In the genomic region with DNA sequence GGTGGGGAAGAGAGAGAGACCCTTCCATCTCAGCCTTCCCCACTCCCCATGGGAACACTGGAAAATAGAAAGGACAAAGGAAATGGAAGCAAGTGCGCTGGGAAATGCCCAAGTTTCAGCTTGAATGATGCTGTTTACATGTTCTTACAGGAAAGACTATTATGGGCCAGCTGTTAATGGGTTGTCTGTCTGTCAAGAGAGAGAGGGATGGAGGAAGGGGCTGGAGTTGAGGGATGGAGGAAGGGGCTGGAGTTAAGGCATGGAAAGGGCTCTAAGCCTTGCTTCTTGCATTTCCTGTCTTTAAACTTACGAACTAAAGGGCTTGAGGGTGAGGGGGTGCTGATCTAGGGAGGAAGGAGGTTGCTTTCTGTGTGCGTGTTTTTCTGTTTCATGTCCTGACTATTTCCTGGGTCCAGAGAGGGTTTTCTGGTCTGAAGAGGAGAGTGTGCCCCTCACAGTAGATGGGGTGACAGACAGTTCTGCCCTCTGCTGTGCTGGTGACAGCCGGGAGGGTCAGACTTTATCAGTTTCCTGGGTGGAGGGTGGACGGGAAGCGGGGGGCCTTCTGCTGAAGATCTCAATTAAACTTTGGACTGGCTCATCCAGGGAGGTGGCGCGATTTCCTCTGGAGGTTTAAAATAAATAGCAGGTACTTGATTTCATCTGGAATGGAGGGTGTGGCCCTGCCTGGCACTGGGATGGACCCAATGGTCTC, we compare ENCODE assay signal across 15 cellular contexts. TPM values are rescaled to one million over a fixed set of nuclear protein-coding genes. Genes with fewer than 3 reads are reported as not detected.
DNase-seq lines count a peak whose midpoint lies in the region; ATAC-seq, FAIRE-seq and TF ChIP-seq lines count a peak whose summit lies in the region.
"Had no signal": no experiment of that assay in that cellular context is flagged by ENCODE, and none has a peak within 500 bp of the region (broad histone marks: within the 10 kb centered on the region; RNA-seq: fewer than 3 reads in every experiment).

No MANE protein-coding gene starts in this region.

- H3K9ac ChIP-seq in Loucy (ENCODE audit: low read depth, low read length, poor library complexity, severe bottlenecking): peak overlapping the region; percentile 40

- 0 out of 2 replicates have a peak, but pooled peaks cover 4% of the 10 kb centered on the region for H3F3A ChIP-seq in Loucy (ENCODE audit: low read depth)

- no peak for ATAC-seq in A549
- ATAC-seq in natural killer cell: peak; percentile 30 to 66 (median 49)
- ATAC-seq: HCT116 had no signal

- TF ChIP-seq CTCF in A549 (IDR thresholded peaks at IDR 0.05) (no peak), Loucy (conservative IDR thresholded peaks at IDR 0.05; ENCODE audit: low read length) (no peak), natural killer cell (IDR thresholded peaks at IDR 0.05) (no peak)

- H3K9me2 ChIP-seq in Loucy (replicated peaks; ENCODE audit: low read depth, low read length): no peaks in the 10 kb centered on the region

- H3K27ac ChIP-seq in A549: 0 out of 6 replicates have a peak overlapping the region, but pooled peaks of 1 of the 2 experiments have one; percentile 10

- CTCF ChIA-PET in A549 (lab: Yijun Ruan, JAX): interaction anchor here (20.8 kb wide), 1 partner anchor 31 kb away, joined by 186 read pairs; the partner anchor contains the start of gene GRK5

- no peaks in the 10 kb centered on the region for H3K9me3 Mint-ChIP-seq in natural killer cell

- peak overlapping the region; percentile 85 to 88 for H3K27ac Mint-ChIP-seq in natural killer cell
- H3K27ac Mint-ChIP-seq: activated CD4-positive, alpha-beta memory T cell treated with anti-CD3 and anti-CD28 coated beads, Interleukin-2, amount 10 ng/mL, durations not matched to agents 7 days and 5 days had no signal

- H3K36me3 Mint-ChIP-seq in natural killer cell: no peaks in the 10 kb centered on the region

- no peaks in the 10 kb centered on the region for H3K9me3 ChIP-seq in A549
- H3K9me3 ChIP-seq in Loucy (ENCODE audit: insufficient read depth, low read depth, low read length): no peaks in the 10 kb centered on the region

- H3K4me3 Mint-ChIP-seq in natural killer cell: no peak overlapping the region
- H3K4me3 Mint-ChIP-seq: activated CD4-positive, alpha-beta memory T cell treated with anti-CD3 and anti-CD28 coated beads, Interleukin-2, amount 10 ng/mL, durations not matched to agents 7 days and 5 days had no signal

- no peak for DNase-seq in A549 (ENCODE audit: low read depth in 1 of 2, low spot score in 1 of 2)
- DNase-seq in dermis microvascular lymphatic vessel endothelial cell (ENCODE audit: low read depth in 2 of 2): peak; percentile 52 to 83
- no peak for DNase-seq in natural killer cell
- no peak for DNase-seq in cerebellum (ENCODE audit: low spot score)
- no peak for DNase-seq in NCI-H146 (lab: John Stamatoyannopoulos, UW)
- DNase-seq in stimulated activated CD4-positive, alpha-beta T cell treated with anti-CD3 and anti-CD28 coated beads, Interleukin-4, amount 100 ng/mL, for 1 hour: no peak
- no peak for DNase-seq in NCI-H1436 (lab: John Stamatoyannopoulos, UW)
- DNase-seq: activated CD4-positive, alpha-beta memory T cell treated with anti-CD3 and anti-CD28 coated beads, Interleukin-2, amount 10 ng/mL, durations not matched to agents 7 days and 5 days; COR-L47; NCI-H1105; substantia nigra had no signal

- intact Hi-C loops in natural killer cell (cut with micrococcal nuclease): no loop called here

- H3K27me3 Mint-ChIP-seq in natural killer cell (ENCODE audit: low read depth in 2 of 2): no peaks in the 10 kb centered on the region
- H3K27me3 Mint-ChIP-seq: activated CD4-positive, alpha-beta memory T cell treated with anti-CD3 and anti-CD28 coated beads, Interleukin-2, amount 10 ng/mL, durations not matched to agents 7 days and 5 days had no signal

- H3K36me3 ChIP-seq in Loucy (ENCODE audit: insufficient read depth, low read length): no peaks in the 10 kb centered on the region

- H3K27me3 ChIP-seq in Loucy (ENCODE audit: insufficient read depth, low read length, poor library complexity, severe bottlenecking): no peaks in the 10 kb centered on the region

- peaks cover 63% of the 10 kb centered on the region in 2 donors for H3K4me1 Mint-ChIP-seq in natural killer cell

- TF ChIP-seq POLR2A in A549 (IDR thresholded peaks at IDR 0.05; ENCODE audit: low read length): no peak

- H3K4me3 ChIP-seq in A549: no peak overlapping the region
- H3K4me3 ChIP-seq in Loucy (ENCODE audit: low read length, poor library complexity, severe bottlenecking): peak overlapping the region; percentile 20
- H3K4me3 ChIP-seq: skin epidermis had no signal

- H3K4me2 ChIP-seq in A549 (0 out of 3 replicates have a peak overlapping the region, but pooled peaks have one; percentile 9), Loucy (ENCODE audit: low read depth, low read length, poor library complexity, severe bottlenecking) (peak overlapping the region; percentile 64)

- POLR2A ChIA-PET in A549 (lab: Yijun Ruan, JAX): no interaction called here

- H4K20me1 ChIP-seq in Loucy (ENCODE audit: insufficient read depth, low read length, poor library complexity, severe bottlenecking): no peaks in the 10 kb centered on the region

- FAIRE-seq in A549 (lab: Jason Lieb, UNC): no peak
- FAIRE-seq: GM18507 had no signal

- TF ChIP-seq RAD21 in A549 (conservative IDR thresholded peaks at IDR 0.05 in 1 of 2, IDR thresholded peaks at IDR 0.05 in 1 of 2): no peak

- H3K79me2 ChIP-seq in Loucy (ENCODE audit: insufficient read depth, low read length): peaks cover 22% of the 10 kb centered on the region; the same call in 1 of the 2 replicates

- no peak overlapping the region for H2AFZ ChIP-seq in Loucy (ENCODE audit: low read length)

- H3K4me1 ChIP-seq in A549 (peaks cover 28% of the 10 kb centered on the region), Loucy (ENCODE audit: insufficient read depth, low read length, poor library complexity, severe bottlenecking) (peaks cover 29% of the 10 kb centered on the region)

- no peak for TF ChIP-seq EP300 in A549 (IDR thresholded peaks at IDR 0.05)

- WGBS in A549 (ENCODE audit: missing lambda C conversion rate): 80% methylated on average over 8 of the region's 8 CpGs

TF ChIP-seq in A549, 52 proteins besides CTCF, POLR2A, EP300 and RAD21 (continues in another document):
- TF ChIP-seq CHD4 (IDR thresholded peaks at IDR 0.05; ENCODE audit: borderline replicate concordance) (no peak), HOXB13 (CRISPR knock-in tag; IDR thresholded peaks at IDR 0.05; ENCODE audit: low read depth) (no peak), HOXB5 (CRISPR knock-in tag; IDR thresholded peaks at IDR 0.05) (no peak), TFCP2L1 (CRISPR knock-in tag; IDR thresholded peaks at IDR 0.05) (no peak), NFE2L2 (conservative IDR thresholded peaks at IDR 0.05; ENCODE audit: low read length) (no peak), CBX2 (IDR thresholded peaks at IDR 0.05; ENCODE audit: borderline replicate concordance, low read depth) (no peak), ZC3H11A (IDR thresholded peaks at IDR 0.05) (no peak), PBX3 (IDR thresholded peaks at IDR 0.05) (no peak), EHMT2 (IDR thresholded peaks at IDR 0.05; ENCODE audit: low read depth) (no peak), POLR2AphosphoS2 (conservative IDR thresholded peaks at IDR 0.05; ENCODE audit: low read length) (no peak), FOXS1 (CRISPR knock-in tag; IDR thresholded peaks at IDR 0.05) (no peak), ZSCAN20 (CRISPR knock-in tag; IDR thresholded peaks at IDR 0.05) (no peak), SREBF2 (IDR thresholded peaks at IDR 0.05) (no peak), RNF2 (IDR thresholded peaks at IDR 0.05; ENCODE audit: borderline replicate concordance, low read depth) (no peak), MAX (IDR thresholded peaks at IDR 0.05) (no peak)
- TF ChIP-seq, protein P1, sequence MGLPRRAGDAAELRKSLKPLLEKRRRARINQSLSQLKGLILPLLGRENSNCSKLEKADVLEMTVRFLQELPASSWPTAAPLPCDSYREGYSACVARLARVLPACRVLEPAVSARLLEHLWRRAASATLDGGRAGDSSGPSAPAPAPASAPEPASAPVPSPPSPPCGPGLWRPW (IDR thresholded peaks at IDR 0.05): no peak

RNA-seq across cellular contexts. Expression of gene GRK5, which starts 30.5 kb away (rescaled TPM):
- polyA plus RNA-seq in A549 (2011; rRNA removed) (5.0 and 5.4 TPM in 2 replicates), A549 (2017; fragmentation: RNase III; extraction: RNeasy Plus Mini Kit Qiagen cat#74134 plus additional on column Dnase treatment) (7.7 to 7.9 TPM (median 7.8 TPM) in 3 replicates)
- polyA plus RNA-seq in A549 (2012; cell fraction: cytosol; rRNA removed): 5.7 and 6.3 TPM in 2 replicates
- 4.3 and 6.0 TPM in 2 replicates for polyA plus RNA-seq in A549 (2012; cell fraction: nucleus; rRNA removed)
- 3.8 and 5.5 TPM in 2 replicates for polyA minus RNA-seq in A549 (2011; rRNA and poly(A)+ RNA removed)
- total RNA-seq in dermis microvascular lymphatic vessel endothelial cell (28.0 and 35.9 TPM in 2 replicates), natural killer cell (10 to 100 TPM; 37.6 to 54.3 (median 47.9) TPM), cerebellum (14.4 TPM)

RNA-seq across cellular contexts. Expression of gene PRDX3, which starts 59.3 kb away (rescaled TPM):
- 673 and 678 TPM in 2 replicates for polyA plus RNA-seq in A549 (2011; rRNA removed)
- 330 and 382 TPM in 2 replicates for polyA plus RNA-seq in A549 (2012; cell fraction: cytosol; rRNA removed)
- polyA plus RNA-seq in A549 (2012; cell fraction: nucleus; rRNA removed): 111 and 130 TPM in 2 replicates
- 432 to 442 TPM (median 432 TPM) in 3 replicates for polyA plus RNA-seq in A549 (2017; fragmentation: RNase III; extraction: RNeasy Plus Mini Kit Qiagen cat#74134 plus additional on column Dnase treatment)
- polyA minus RNA-seq in A549 (2011; rRNA and poly(A)+ RNA removed): 175 and 275 TPM in 2 replicates
- total RNA-seq in dermis microvascular lymphatic vessel endothelial cell: 160 and 235 TPM in 2 replicates
- total RNA-seq in natural killer cell: 10 to 100 TPM; 12.5 to 17.4 (median 15.3) TPM
- 81.2 TPM for total RNA-seq in cerebellum

Comparison
In these comparisons a context has a peak if more than half of its experiments do, and no peak if none do; other contexts are left out.
1. ATAC-seq: peak in natural killer cell (3 of 3); none in A549 (0 of 2).
2. DNase-seq: peak in dermis microvascular lymphatic vessel endothelial cell (2 of 2); none in A549 (0 of 2), natural killer cell (single experiment), cerebellum (single experiment), NCI-H146 (single experiment), stimulated activated CD4-positive, alpha-beta T cell treated with anti-CD3 and anti-CD28 coated beads, Interleukin-4, amount 100 ng/mL, for 1 hour (single experiment) and NCI-H1436 (single experiment).